Comparison of ENCODE assay signal across 9 cellular contexts in the genomic region with DNA sequence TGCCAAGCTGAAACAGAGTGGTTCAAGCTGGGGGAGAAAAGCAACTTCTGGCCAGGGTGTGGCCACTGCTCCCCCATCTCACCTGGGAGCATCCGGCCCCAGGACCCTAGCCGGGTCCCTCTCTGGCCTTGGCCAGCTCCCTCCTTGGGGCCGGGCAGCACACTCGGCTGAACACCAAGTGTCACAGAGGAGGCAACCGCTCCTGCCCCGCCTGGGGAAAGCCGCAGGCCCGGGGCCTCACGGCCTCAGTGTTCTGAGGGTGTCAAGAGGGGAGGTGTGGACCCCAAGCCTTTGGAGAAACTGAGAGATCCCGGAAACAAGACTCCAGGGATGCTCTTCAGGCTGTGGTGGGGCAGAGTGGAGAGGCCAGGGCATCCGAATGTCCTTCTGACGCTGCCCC.
"Had no signal": no experiment of that assay in that cellular context is flagged by ENCODE, and none has a peak within 500 bp of the region (broad histone marks: within the 10 kb centered on the region; RNA-seq: fewer than 3 reads in every experiment).

No MANE protein-coding gene starts in this region.

- ATAC-seq: HCT116, K562 had no signal

- H3K4me3 ChIP-seq: GM23248, HAP-1, K562 had no signal

- H3K9me3 ChIP-seq: HAP-1 had no signal

- H3K4me3 Mint-ChIP-seq: HFFc6 had no signal

- H2AFZ ChIP-seq: GM23248 had no signal

- H3K27ac ChIP-seq: GM23248 had no signal

- H3K4me1 ChIP-seq: HAP-1 had no signal

- H3K36me3 ChIP-seq: HAP-1 had no signal

- H3K27ac Mint-ChIP-seq: HFFc6 had no signal

- DNase-seq: GM23248, GOT3, H7, HFFc6, IMR-90, KG1 had no signal

- H3K9me3 Mint-ChIP-seq: HFFc6 had no signal

- H3K9ac ChIP-seq: GM23248 had no signal
